In genomic region chr20:58890454-58891075, GRCh38 we compare ENCODE assay signal across 8 cellular contexts. TPM values are rescaled to one million over a fixed set of nuclear protein-coding genes. Genes with fewer than 3 reads are reported as not detected.
DNase-seq lines count a peak whose midpoint lies in the region; ATAC-seq and TF ChIP-seq lines count a peak whose summit lies in the region.

No MANE protein-coding gene starts in this region.

- BruUV-seq in Panc1 (replicated peaks; lab: Mats Ljungman, UMichigan), result no TSS peak

- ATAC-seq in GM18868 (IDR thresholded peaks at IDR 0.05; ENCODE audit: unreplicated experiment) (peak; percentile 32), Panc1 (peak; percentile 86)
- ATAC-seq in naive thymus-derived CD8-positive, alpha-beta T cell, result peak; percentile 43 to 44
- ATAC-seq in stimulated activated naive B cell treated with anti-CD40 and anti-IgM and Interleukin-4, amounts not matched to agents 10 μg/mL and 1 μg/mL and 100 μg/mL, for 72 hours (replicated peaks), result peak; percentile 38 to 56

- H3K4me3 ChIP-seq in HUES48 (ENCODE audit: low read depth, low read length), result peak overlapping the region; percentile 87
- peak overlapping the region; percentile 61 to 77 for H3K4me3 ChIP-seq in Panc1 (ENCODE audit: low read depth in 2 of 2, low read length in 2 of 2)

- DNase-seq in 8988T (peak; percentile 97), Panc1 (ENCODE audit: low read depth, low spot score) (no peak), fibroblast of gingiva (ENCODE audit: low read depth) (peak; percentile 85)
- DNase-seq in activated T-helper 1 cell treated with anti-CD3 and anti-CD28 coated beads, Interleukin-2, amount 50 U/mL, for 16 hours (ENCODE audit: low read depth in 1 of 2, low spot score in 1 of 2), result peak; percentile 41 to 60
- DNase-seq in naive thymus-derived CD8-positive, alpha-beta T cell, result peak; percentile 65 to 89 (median 78)
- DNase-seq in stimulated activated naive B cell treated with anti-CD40 and anti-IgM and Interleukin-4, amounts not matched to agents 10 μg/mL and 1 μg/mL and 100 μg/mL, for 72 hours, result peak; percentile 66

- H3K4me1 ChIP-seq in HUES48 (ENCODE audit: control insufficient read depth, insufficient read depth, low read length), result peaks cover 30% of the 10 kb centered on the region
- H3K4me1 ChIP-seq in Panc1 (ENCODE audit: control insufficient read depth, insufficient read depth, low read length), result peaks cover 25% of the 10 kb centered on the region

- peaks cover 0 to 9% (median 0%) of the 10 kb centered on the region in 3 donors for H3K36me3 Mint-ChIP-seq in naive thymus-derived CD8-positive, alpha-beta T cell
- H3K36me3 Mint-ChIP-seq in stimulated activated naive B cell treated with anti-CD40 and anti-IgM and Interleukin-4, amounts not matched to agents 10 μg/mL and 1 μg/mL and 100 μg/mL, for 72 hours, result peaks cover 12 to 25% of the 10 kb centered on the region in 2 donors

- no peak for TF ChIP-seq CTCF in Panc1 (IDR thresholded peaks at IDR 0.05)

- intact Hi-C loops in Panc1 (cut with micrococcal nuclease; ENCODE audit: unreplicated experiment), result loop anchor here (10.0 kb wide), 1 partner anchor 94 kb away; the partner anchor contains the start of gene NELFCD

- peak overlapping the region; percentile 95 for H3K27ac ChIP-seq in HUES48 (ENCODE audit: low read depth, low read length)
- peak overlapping the region; percentile 64 for H3K27ac ChIP-seq in Panc1 (ENCODE audit: low read length)

- peak overlapping the region; percentile 69 for H3K9ac ChIP-seq in HUES48 (ENCODE audit: low read depth, low read length)

- H3K27ac Mint-ChIP-seq in naive thymus-derived CD8-positive, alpha-beta T cell, result peak overlapping the region; percentile 91 to 99 (median 98)
- peak overlapping the region; percentile 98 for H3K27ac Mint-ChIP-seq in stimulated activated naive B cell treated with anti-CD40 and anti-IgM and Interleukin-4, amounts not matched to agents 10 μg/mL and 1 μg/mL and 100 μg/mL, for 72 hours

- H3K27me3 Mint-ChIP-seq in naive thymus-derived CD8-positive, alpha-beta T cell, result no peaks in the 10 kb centered on the region
- no peaks in the 10 kb centered on the region for H3K27me3 Mint-ChIP-seq in stimulated activated naive B cell treated with anti-CD40 and anti-IgM and Interleukin-4, amounts not matched to agents 10 μg/mL and 1 μg/mL and 100 μg/mL, for 72 hours

- in situ Hi-C loops in Panc1 (cut with HindIII; ENCODE audit: low pct_unique_long_range_greater_than_20kb, low sequenced_read_pairs), result no loop called here

- H3K4me3 Mint-ChIP-seq in naive thymus-derived CD8-positive, alpha-beta T cell, result peak overlapping the region; percentile 79 to 98 (median 93)
- H3K4me3 Mint-ChIP-seq in stimulated activated naive B cell treated with anti-CD40 and anti-IgM and Interleukin-4, amounts not matched to agents 10 μg/mL and 1 μg/mL and 100 μg/mL, for 72 hours, result peak overlapping the region; percentile 96 to 98

- CTCF ChIA-PET in Panc1 (lab: Charles Lee), result no interaction called here

- no peaks in the 10 kb centered on the region; the same call in 1 of the 2 replicates for H3K27me3 ChIP-seq in HUES48 (ENCODE audit: control insufficient read depth, insufficient read depth, low read length)
- H3K27me3 ChIP-seq in Panc1 (ENCODE audit: control insufficient read depth, insufficient read depth, low read length), result no peaks in the 10 kb centered on the region

- peaks cover 5% of the 10 kb centered on the region; the same call in 1 of the 2 replicates for H3K36me3 ChIP-seq in HUES48 (ENCODE audit: control insufficient read depth, insufficient read depth, low read length)
- H3K36me3 ChIP-seq in Panc1 (ENCODE audit: control insufficient read depth, insufficient read depth, low read length), result peaks cover 2% of the 10 kb centered on the region; the same call in 1 of the 2 replicates

- H3K4me1 Mint-ChIP-seq in naive thymus-derived CD8-positive, alpha-beta T cell, result peaks cover 14 to 57% (median 37%) of the 10 kb centered on the region in 4 donors
- peaks cover 26 to 44% of the 10 kb centered on the region in 2 donors for H3K4me1 Mint-ChIP-seq in stimulated activated naive B cell treated with anti-CD40 and anti-IgM and Interleukin-4, amounts not matched to agents 10 μg/mL and 1 μg/mL and 100 μg/mL, for 72 hours

- H3K9me3 ChIP-seq in HUES48 (ENCODE audit: control insufficient read depth, insufficient read depth, low read length) (no peaks in the 10 kb centered on the region), Panc1 (ENCODE audit: control insufficient read depth, insufficient read depth, low read depth, low read length) (no peaks in the 10 kb centered on the region)

- POLR2A ChIA-PET in Panc1 (lab: Charles Lee), result no interaction called here
- POLR2A ChIA-PET in naive thymus-derived CD8-positive, alpha-beta T cell (lab: Charles Lee), result interaction anchor here (0.6 to 4.8 kb wide), 25 partner anchors 7 to 1181 kb away, joined by 3 to 72 read pairs (median 5); partner anchors contain the start of genes ATP5F1E, PMEPA1, PRELID3B and STX16

- H3K9me3 Mint-ChIP-seq in naive thymus-derived CD8-positive, alpha-beta T cell, result no peaks in the 10 kb centered on the region
- no peaks in the 10 kb centered on the region for H3K9me3 Mint-ChIP-seq in stimulated activated naive B cell treated with anti-CD40 and anti-IgM and Interleukin-4, amounts not matched to agents 10 μg/mL and 1 μg/mL and 100 μg/mL, for 72 hours

RNA-seq across cellular contexts. Expression of gene GNAS, which starts 38.0 kb away (rescaled TPM):
- 756 TPM for total RNA-seq in Panc1 (2021; ENCODE audit: unreplicated experiment)
- 1,834 TPM for polyA plus RNA-seq in Panc1 (2012; ENCODE audit: insufficient read length)
- total RNA-seq in naive thymus-derived CD8-positive, alpha-beta T cell, result 100 to 1,000 TPM; 695 to 756 TPM
- polyA plus RNA-seq in naive thymus-derived CD8-positive, alpha-beta T cell, result 100 to 1,000 TPM; 155 to 247 (median 169) TPM

RNA-seq across cellular contexts. Expression of gene GNAS-AS1, which starts 39.9 kb away (rescaled TPM):
- not detected for total RNA-seq in Panc1 (2021; ENCODE audit: unreplicated experiment)
- polyA plus RNA-seq in Panc1 (2012; ENCODE audit: insufficient read length), result not detected
- 1 to 10 TPM; 1.3 TPM for total RNA-seq in naive thymus-derived CD8-positive, alpha-beta T cell
- under 1 TPM in 1 of 3 donors, not detected in 2; 0.14 TPM for polyA plus RNA-seq in naive thymus-derived CD8-positive, alpha-beta T cell

Comparison
In these comparisons a context has a peak if more than half of its experiments do, and no peak if none do; other contexts are left out.
1. ATAC-seq: peak in every context shown above with its lines; median percentile 86 in Panc1; 47 in stimulated activated naive B cell treated with anti-CD40 and anti-IgM and Interleukin-4, amounts not matched to agents 10 μg/mL and 1 μg/mL and 100 μg/mL, for 72 hours; 44 in naive thymus-derived CD8-positive, alpha-beta T cell; 32 in GM18868.